Comparison of ENCODE assay signal across 3 cellular contexts in the genomic region with DNA sequence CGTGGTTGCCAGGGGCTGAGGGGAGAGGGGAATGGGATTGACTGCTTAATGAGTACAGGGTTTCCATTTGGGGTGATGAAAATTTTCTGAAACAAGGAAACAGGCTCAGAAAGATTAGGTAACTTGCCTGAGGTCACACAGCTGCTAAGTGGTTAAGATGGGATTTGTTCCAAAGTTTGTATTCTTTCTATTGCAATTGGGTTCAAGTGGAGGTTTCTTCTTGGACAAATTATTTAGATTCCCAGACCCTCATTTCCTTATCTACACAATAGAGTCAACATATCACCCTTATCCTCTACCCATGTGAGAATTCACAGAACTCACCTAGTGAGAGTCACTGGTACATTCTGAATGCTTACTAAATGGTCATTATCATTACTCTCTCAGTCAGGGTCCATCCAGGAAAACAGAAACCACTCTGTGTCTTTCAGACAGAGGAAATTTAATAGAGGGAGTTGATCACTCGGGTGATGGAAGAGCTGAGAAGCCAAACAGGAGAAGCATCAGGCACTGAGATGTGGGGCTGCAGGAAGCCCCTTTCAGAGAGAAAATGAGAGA.
TF ChIP-seq lines count a peak whose summit lies in the region.

No MANE protein-coding gene starts in this region.

TF ChIP-seq in SK-N-SH, 30 proteins besides CTCF, POLR2A, EP300 and RAD21:
- TF ChIP-seq TAF1 (IDR thresholded peaks at IDR 0.05; ENCODE audit: borderline replicate concordance, low read depth, low read length) (no peak), RFX5 (IDR thresholded peaks at IDR 0.05; ENCODE audit: low read length) (no peak), YY1 (IDR thresholded peaks at IDR 0.05; ENCODE audit: low read depth) (no peak), SMC3 (IDR thresholded peaks at IDR 0.05; ENCODE audit: low read depth, low read length) (no peak), TCF12 (IDR thresholded peaks at IDR 0.05) (no peak), MXI1 (IDR thresholded peaks at IDR 0.05; ENCODE audit: low read depth, low read length) (0 out of 2 replicates have a peak, but pooled peaks have one; percentile 13), NFIC (IDR thresholded peaks at IDR 0.05; ENCODE audit: borderline replicate concordance) (no peak), RCOR1 (IDR thresholded peaks at IDR 0.05; ENCODE audit: low read length) (0 out of 2 replicates have a peak, but pooled peaks have one; percentile 44)
- TF ChIP-seq, protein P1, sequence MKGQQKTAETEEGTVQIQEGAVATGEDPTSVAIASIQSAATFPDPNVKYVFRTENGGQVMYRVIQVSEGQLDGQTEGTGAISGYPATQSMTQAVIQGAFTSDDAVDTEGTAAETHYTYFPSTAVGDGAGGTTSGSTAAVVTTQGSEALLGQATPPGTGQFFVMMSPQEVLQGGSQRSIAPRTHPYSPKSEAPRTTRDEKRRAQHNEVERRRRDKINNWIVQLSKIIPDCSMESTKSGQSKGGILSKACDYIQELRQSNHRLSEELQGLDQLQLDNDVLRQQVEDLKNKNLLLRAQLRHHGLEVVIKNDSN (IDR thresholded peaks at IDR 0.05; ENCODE audit: borderline replicate concordance, low read depth), result no peak
- TF ChIP-seq, protein P2, sequence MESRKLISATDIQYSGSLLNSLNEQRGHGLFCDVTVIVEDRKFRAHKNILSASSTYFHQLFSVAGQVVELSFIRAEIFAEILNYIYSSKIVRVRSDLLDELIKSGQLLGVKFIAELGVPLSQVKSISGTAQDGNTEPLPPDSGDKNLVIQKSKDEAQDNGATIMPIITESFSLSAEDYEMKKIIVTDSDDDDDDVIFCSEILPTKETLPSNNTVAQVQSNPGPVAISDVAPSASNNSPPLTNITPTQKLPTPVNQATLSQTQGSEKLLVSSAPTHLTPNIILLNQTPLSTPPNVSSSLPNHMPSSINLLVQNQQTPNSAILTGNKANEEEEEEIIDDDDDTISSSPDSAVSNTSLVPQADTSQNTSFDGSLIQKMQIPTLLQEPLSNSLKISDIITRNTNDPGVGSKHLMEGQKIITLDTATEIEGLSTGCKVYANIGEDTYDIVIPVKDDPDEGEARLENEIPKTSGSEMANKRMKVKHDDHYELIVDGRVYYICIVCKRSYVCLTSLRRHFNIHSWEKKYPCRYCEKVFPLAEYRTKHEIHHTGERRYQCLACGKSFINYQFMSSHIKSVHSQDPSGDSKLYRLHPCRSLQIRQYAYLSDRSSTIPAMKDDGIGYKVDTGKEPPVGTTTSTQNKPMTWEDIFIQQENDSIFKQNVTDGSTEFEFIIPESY (IDR thresholded peaks at IDR 0.05; ENCODE audit: borderline replicate concordance, low read depth), result no peak

TF ChIP-seq in SK-N-SH treated with all-trans-retinoic acid at 6 μM for 48 hours, 23 proteins besides CTCF, POLR2A, EP300 and RAD21:
- no peak for TF ChIP-seq CSDC2 (CRISPR knock-in tag; IDR thresholded peaks at IDR 0.05)
- TF ChIP-seq ZC3H10 (CRISPR knock-in tag; IDR thresholded peaks at IDR 0.05), result no peak
- TF ChIP-seq RARB (CRISPR knock-in tag; IDR thresholded peaks at IDR 0.05), result no peak
- TF ChIP-seq, protein P3, sequence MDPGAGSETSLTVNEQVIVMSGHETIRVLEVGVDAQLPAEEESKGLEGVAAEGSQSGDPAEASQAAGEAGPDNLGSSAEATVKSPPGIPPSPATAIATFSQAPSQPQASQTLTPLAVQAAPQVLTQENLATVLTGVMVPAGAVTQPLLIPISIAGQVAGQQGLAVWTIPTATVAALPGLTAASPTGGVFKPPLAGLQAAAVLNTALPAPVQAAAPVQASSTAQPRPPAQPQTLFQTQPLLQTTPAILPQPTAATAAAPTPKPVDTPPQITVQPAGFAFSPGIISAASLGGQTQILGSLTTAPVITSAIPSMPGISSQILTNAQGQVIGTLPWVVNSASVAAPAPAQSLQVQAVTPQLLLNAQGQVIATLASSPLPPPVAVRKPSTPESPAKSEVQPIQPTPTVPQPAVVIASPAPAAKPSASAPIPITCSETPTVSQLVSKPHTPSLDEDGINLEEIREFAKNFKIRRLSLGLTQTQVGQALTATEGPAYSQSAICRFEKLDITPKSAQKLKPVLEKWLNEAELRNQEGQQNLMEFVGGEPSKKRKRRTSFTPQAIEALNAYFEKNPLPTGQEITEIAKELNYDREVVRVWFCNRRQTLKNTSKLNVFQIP (CRISPR knock-in tag; IDR thresholded peaks at IDR 0.05; ENCODE audit: borderline replicate concordance, low read depth), result no peak
- TF ChIP-seq ARNTL (CRISPR knock-in tag; IDR thresholded peaks at IDR 0.05; ENCODE audit: borderline replicate concordance, low read depth), result no peak
- TF ChIP-seq ZFP3 (CRISPR knock-in tag; IDR thresholded peaks at IDR 0.05), result no peak
- no peak for TF ChIP-seq OSR1 (CRISPR knock-in tag; IDR thresholded peaks at IDR 0.05)
- TF ChIP-seq ZFP30 (CRISPR knock-in tag; IDR thresholded peaks at IDR 0.05), result no peak
- TF ChIP-seq TCF4 (CRISPR knock-in tag; IDR thresholded peaks at IDR 0.05; ENCODE audit: borderline replicate concordance), result no peak
- TF ChIP-seq, protein P4, sequence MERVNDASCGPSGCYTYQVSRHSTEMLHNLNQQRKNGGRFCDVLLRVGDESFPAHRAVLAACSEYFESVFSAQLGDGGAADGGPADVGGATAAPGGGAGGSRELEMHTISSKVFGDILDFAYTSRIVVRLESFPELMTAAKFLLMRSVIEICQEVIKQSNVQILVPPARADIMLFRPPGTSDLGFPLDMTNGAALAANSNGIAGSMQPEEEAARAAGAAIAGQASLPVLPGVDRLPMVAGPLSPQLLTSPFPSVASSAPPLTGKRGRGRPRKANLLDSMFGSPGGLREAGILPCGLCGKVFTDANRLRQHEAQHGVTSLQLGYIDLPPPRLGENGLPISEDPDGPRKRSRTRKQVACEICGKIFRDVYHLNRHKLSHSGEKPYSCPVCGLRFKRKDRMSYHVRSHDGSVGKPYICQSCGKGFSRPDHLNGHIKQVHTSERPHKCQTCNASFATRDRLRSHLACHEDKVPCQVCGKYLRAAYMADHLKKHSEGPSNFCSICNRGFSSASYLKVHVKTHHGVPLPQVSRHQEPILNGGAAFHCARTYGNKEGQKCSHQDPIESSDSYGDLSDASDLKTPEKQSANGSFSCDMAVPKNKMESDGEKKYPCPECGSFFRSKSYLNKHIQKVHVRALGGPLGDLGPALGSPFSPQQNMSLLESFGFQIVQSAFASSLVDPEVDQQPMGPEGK (CRISPR knock-in tag; IDR thresholded peaks at IDR 0.05; ENCODE audit: borderline replicate concordance), result no peak

TF ChIP-seq in GM12878, 131 proteins besides CTCF, POLR2A, EP300 and RAD21:
- TF ChIP-seq ESRRA (IDR thresholded peaks at IDR 0.05; ENCODE audit: low read length), result no peak
- no peak for TF ChIP-seq NR2F1 (conservative IDR thresholded peaks at IDR 0.05)
